ENCODE assay signal across 12 cellular contexts in genomic region chr1:44035726-44036408, GRCh38. TPM values are rescaled to one million over a fixed set of nuclear protein-coding genes. Genes with fewer than 3 reads are reported as not detected.
DNase-seq lines count a peak whose midpoint lies in the region; ATAC-seq and TF ChIP-seq lines count a peak whose summit lies in the region.
"Had no signal": no experiment of that assay in that cellular context is flagged by ENCODE, and none has a peak within 500 bp of the region (broad histone marks: within the 10 kb centered on the region; RNA-seq: fewer than 3 reads in every experiment).

No MANE protein-coding gene starts in this region.

- H3K4me1 Mint-ChIP-seq in activated naive CD8-positive, alpha-beta T cell treated with anti-CD3 and anti-CD28 coated beads, Interleukin-2, amount 50 U/mL, for 24 hours: peaks cover 2% of the 10 kb centered on the region
- H3K4me1 Mint-ChIP-seq in CD14-positive monocyte: peaks cover 13% of the 10 kb centered on the region

- no peak overlapping the region for H3K4me3 Mint-ChIP-seq in activated naive CD8-positive, alpha-beta T cell treated with anti-CD3 and anti-CD28 coated beads, Interleukin-2, amount 50 U/mL, for 24 hours
- H3K4me3 Mint-ChIP-seq in CD14-positive monocyte: no peak overlapping the region
- H3K4me3 Mint-ChIP-seq: activated naive CD4-positive, alpha-beta T cell treated with anti-CD3 and anti-CD28 coated beads for 36 hours had no signal

- POLR2A ChIA-PET in HCT116 (lab: Charles Lee): no interaction called here

- no TSS peak for BruUV-seq in HCT116 (replicated peaks; lab: Mats Ljungman, UMichigan)

- ATAC-seq in HCT116 (peak; percentile 20), left ventricle myocardium superior (peak; percentile 65), GM19035 (IDR thresholded peaks at IDR 0.05; ENCODE audit: unreplicated experiment) (no peak), GM18907 (IDR thresholded peaks at IDR 0.05; ENCODE audit: unreplicated experiment) (no peak)
- peak; percentile 17 for ATAC-seq in activated naive CD8-positive, alpha-beta T cell treated with anti-CD3 and anti-CD28 coated beads, Interleukin-2, amount 50 U/mL, for 24 hours

- TF ChIP-seq POLR2A in HCT116 (IDR thresholded peaks at IDR 0.05; ENCODE audit: borderline replicate concordance, extremely low read depth, insufficient read depth, insufficient read length) (no peak), stomach (IDR thresholded peaks at IDR 0.05) (no peak)

- intact Hi-C loops in HCT116 (cut with micrococcal nuclease): loop anchor here (1.0 to 10.0 kb wide), 4 partner anchors 31 to 811 kb away; no protein-coding TSS in a partner anchor
- intact Hi-C loops in left ventricle myocardium superior (cut with micrococcal nuclease): no loop called here
- intact Hi-C loops in stomach (cut with DNase I; ENCODE audit: low total_unique reads): no loop called here
- intact Hi-C loops in CD14-positive monocyte (cut with micrococcal nuclease): loop anchor here in 1 of 2 donors (2.0 to 10.0 kb wide), 2 partner anchors 31 to 271 kb away; no protein-coding TSS in a partner anchor

- no peaks in the 10 kb centered on the region for H3K9me2 ChIP-seq in HCT116 (ENCODE audit: insufficient read depth)

- no peak for TF ChIP-seq CTCF in HCT116 (IDR thresholded peaks at IDR 0.05 in 2 of 3, conservative IDR thresholded peaks at IDR 0.05 in 1 of 3; ENCODE audit: borderline replicate concordance in 1 of 3, insufficient read depth in 1 of 3, low read depth in 2 of 3, low read length in 2 of 3)
- TF ChIP-seq CTCF in stomach (IDR thresholded peaks at IDR 0.05): no peak
- TF ChIP-seq CTCF in CD14-positive monocyte (IDR thresholded peaks at IDR 0.05): no peak

- in situ Hi-C loops in KBM-7 (cut with MboI; ENCODE audit: low pct_unique_long_range_greater_than_20kb, low sequenced_read_pairs): no loop called here

- H3K36me3 ChIP-seq in HCT116 (ENCODE audit: control insufficient read depth in 1 of 2, insufficient read depth in 2 of 2, low read length in 2 of 2) (no peaks in the 10 kb centered on the region), stomach (no peaks in the 10 kb centered on the region)
- H3K36me3 ChIP-seq: right lobe of liver, SJSA1, suprapubic skin had no signal

- no peak for TF ChIP-seq RAD21 in HCT116 (IDR thresholded peaks at IDR 0.05; ENCODE audit: low read depth)

- RAD21 ChIA-PET in HCT116 (lab: Charles Lee; ENCODE audit: low non-redundant PET in 1 of 2, low total read pairs in 2 of 2, uncharacterized antibody in 2 of 2, unreplicated experiment in 2 of 2): interaction anchor here (0.6 to 1.8 kb wide), 4 partner anchors 30 to 481 kb away, joined by 3 to 10 read pairs (median 4); no protein-coding TSS in a partner anchor

- H3K9me3 ChIP-seq in HCT116 (ENCODE audit: control insufficient read depth in 1 of 2, insufficient read depth in 1 of 2, low read depth in 1 of 2, low read length in 2 of 2): no peaks in the 10 kb centered on the region
- no peaks in the 10 kb centered on the region for H3K9me3 ChIP-seq in stomach
- H3K9me3 ChIP-seq: right lobe of liver, SJSA1, suprapubic skin had no signal

- WGBS in stomach, 5 donors: 10 to 38% (median 21%) methylated on average over 7 to 8 of the region's 8 CpGs

- H4K20me1 ChIP-seq in HCT116 (ENCODE audit: insufficient read depth): no peaks in the 10 kb centered on the region

- no peaks in the 10 kb centered on the region for H3K27me3 Mint-ChIP-seq in activated naive CD8-positive, alpha-beta T cell treated with anti-CD3 and anti-CD28 coated beads, Interleukin-2, amount 50 U/mL, for 24 hours
- peaks cover 19 to 26% (median 25%) of the 10 kb centered on the region in 3 donors for H3K27me3 Mint-ChIP-seq in CD14-positive monocyte (ENCODE audit: low read depth in 3 of 3)

- H3K27ac Mint-ChIP-seq in activated naive CD8-positive, alpha-beta T cell treated with anti-CD3 and anti-CD28 coated beads, Interleukin-2, amount 50 U/mL, for 24 hours: no peak overlapping the region
- peak overlapping the region in 2 of 7 donors; percentile 30 to 50 for H3K27ac Mint-ChIP-seq in CD14-positive monocyte
- H3K27ac Mint-ChIP-seq: activated naive CD4-positive, alpha-beta T cell treated with anti-CD3 and anti-CD28 coated beads for 36 hours had no signal

- H3K27ac ChIP-seq in HCT116 (ENCODE audit: low read depth, low read length) (no peak overlapping the region), stomach (peak overlapping the region in 4 of 5 donors; percentile 21 to 57 (median 46))
- H3K27ac ChIP-seq: right lobe of liver, SJSA1, suprapubic skin had no signal

- no peak overlapping the region for H3K4me3 ChIP-seq in HCT116 (replicated peaks in 1 of 2; ENCODE audit: low read depth in 1 of 2, low read length in 2 of 2)
- no peak overlapping the region for H3K4me3 ChIP-seq in stomach
- H3K4me3 ChIP-seq: right lobe of liver, SJSA1, suprapubic skin had no signal

- H3K4me1 ChIP-seq in HCT116 (ENCODE audit: control insufficient read depth in 1 of 2, insufficient read depth in 2 of 2, low read length in 2 of 2): peaks cover 18 to 20% of the 10 kb centered on the region in 2 experiments
- peaks cover 21 to 55% (median 43%) of the 10 kb centered on the region in 4 donors for H3K4me1 ChIP-seq in stomach

- no peak overlapping the region for H3K4me2 ChIP-seq in HCT116 (ENCODE audit: low read length)

- no peak overlapping the region for H3K9ac ChIP-seq in HCT116 (ENCODE audit: low read length)

- TF ChIP-seq EP300 in stomach (IDR thresholded peaks at IDR 0.05): no peak

- no peak overlapping the region for H2AFZ ChIP-seq in HCT116 (ENCODE audit: low read depth, low read length, poor library complexity, severe bottlenecking)

- H3K9me3 Mint-ChIP-seq in activated naive CD8-positive, alpha-beta T cell treated with anti-CD3 and anti-CD28 coated beads, Interleukin-2, amount 50 U/mL, for 24 hours: no peaks in the 10 kb centered on the region
- peaks cover 0 to 4% (median 0%) of the 10 kb centered on the region in 7 donors for H3K9me3 Mint-ChIP-seq in CD14-positive monocyte
- H3K9me3 Mint-ChIP-seq: activated naive CD4-positive, alpha-beta T cell treated with anti-CD3 and anti-CD28 coated beads for 36 hours had no signal

- no peaks in the 10 kb centered on the region for H3K79me2 ChIP-seq in HCT116 (ENCODE audit: insufficient read depth, low read length)

- H3K27me3 ChIP-seq in HCT116 (ENCODE audit: insufficient read depth, low read length) (no peaks in the 10 kb centered on the region), stomach (no peaks in the 10 kb centered on the region)
- H3K27me3 ChIP-seq: right lobe of liver, SJSA1, suprapubic skin had no signal

- CTCF ChIA-PET in HCT116 (lab: Charles Lee): interaction anchor here (1.0 to 3.2 kb wide), 7 partner anchors 8 to 272 kb away, joined by 3 to 46 read pairs (median 7); no protein-coding TSS in a partner anchor

- no peaks in the 10 kb centered on the region for H3K36me3 Mint-ChIP-seq in activated naive CD8-positive, alpha-beta T cell treated with anti-CD3 and anti-CD28 coated beads, Interleukin-2, amount 50 U/mL, for 24 hours (ENCODE audit: low read depth)
- H3K36me3 Mint-ChIP-seq in CD14-positive monocyte: peaks cover 0 to 2% of the 10 kb centered on the region in 2 donors

- DNase-seq in HCT116 (ENCODE audit: low read depth, low spot score) (no peak), left ventricle myocardium superior (peak; percentile 55), stomach (no peak), CD14-positive monocyte (ENCODE audit: low spot score) (no peak), KBM-7 (no peak)
- no peak for DNase-seq in activated naive CD8-positive, alpha-beta T cell treated with anti-CD3 and anti-CD28 coated beads, Interleukin-2, amount 50 U/mL, for 24 hours

TF ChIP-seq in HCT116, 20 proteins besides CTCF, POLR2A, EP300 and RAD21 (continues in another document):
- TF ChIP-seq ZFX (IDR thresholded peaks at IDR 0.05) (no peak), POLR2AphosphoS5 (IDR thresholded peaks at IDR 0.05; ENCODE audit: low read depth, low read length) (no peak), SIN3A (IDR thresholded peaks at IDR 0.05; ENCODE audit: low read depth) (no peak), FOSL1 (IDR thresholded peaks at IDR 0.05; ENCODE audit: low read depth) (no peak), REST (IDR thresholded peaks at IDR 0.05; ENCODE audit: low read depth) (no peak)

RNA-seq across cellular contexts. Expression of gene SLC6A9, which starts 4.6 kb away (rescaled TPM):
- total RNA-seq in HCT116 (2021; ENCODE audit: unreplicated experiment) (12.8 TPM), left ventricle myocardium superior (1.6 TPM), stomach (10 to 100 TPM in 1 of 5 donors, 1 to 10 TPM in 3, not detected in 1; 1.3 to 40.8 (median 1.9) TPM)
- 16.5 and 19.8 TPM in 2 replicates for polyA plus RNA-seq in HCT116 (2012)
- polyA plus RNA-seq in stomach (1 to 10 TPM; 1.1 to 5.7 (median 4.3) TPM), CD14-positive monocyte (not detected)

RNA-seq across cellular contexts. Expression of gene CCDC24, which starts 44.5 kb away (rescaled TPM):
- total RNA-seq in HCT116 (2021; ENCODE audit: unreplicated experiment) (23.3 TPM), left ventricle myocardium superior (1.0 TPM), stomach (10 to 100 TPM in 2 of 5 donors, 1 to 10 TPM in 3; 1.2 to 32.4 (median 6.7) TPM)
- polyA plus RNA-seq in HCT116 (2012): 20.0 and 20.7 TPM in 2 replicates
- polyA plus RNA-seq in stomach (10 to 100 TPM in 2 of 3 donors, 1 to 10 TPM in 1; 5.3 to 16.7 (median 14.6) TPM), CD14-positive monocyte (1 to 10 TPM; 1.1 to 1.9 TPM)

RNA-seq across cellular contexts. Expression of gene B4GALT2, which starts 56.9 kb away (rescaled TPM):
- total RNA-seq in HCT116 (2021; ENCODE audit: unreplicated experiment): 76.8 TPM
- 63.9 and 73.1 TPM in 2 replicates for polyA plus RNA-seq in HCT116 (2012)
- total RNA-seq in left ventricle myocardium superior: 35.6 TPM
- total RNA-seq in stomach: 10 to 100 TPM; 15.2 to 30.9 (median 23.8) TPM
- polyA plus RNA-seq in stomach: 10 to 100 TPM; 19.9 to 37.4 (median 21.3) TPM
- under 1 TPM in 1 of 2 donors, not detected in 1; 0.30 TPM for polyA plus RNA-seq in CD14-positive monocyte

Comparison
In these comparisons a context has a peak if more than half of its experiments do, and no peak if none do; other contexts are left out.
1. ATAC-seq: peak in HCT116 (single experiment), activated naive CD8-positive, alpha-beta T cell treated with anti-CD3 and anti-CD28 coated beads, Interleukin-2, amount 50 U/mL, for 24 hours (single experiment) and left ventricle myocardium superior (single experiment); none in GM19035 (single experiment) and GM18907 (single experiment).